20 cellular contexts compared by ENCODE assay signal in genomic region chr3:99678926-99679325, GRCh38.
"Had no signal": no experiment of that assay in that cellular context is flagged by ENCODE, and none has a peak within 500 bp of the region (broad histone marks: within the 10 kb centered on the region; RNA-seq: fewer than 3 reads in every experiment).

No MANE protein-coding gene starts in this region.

- H3K9me3 Mint-ChIP-seq: activated CD4-positive, alpha-beta T cell treated with anti-CD3 and anti-CD28 coated beads, Interleukin-2, amount 10 ng/mL, durations not matched to agents 24 days and 14 days; activated naive CD4-positive, alpha-beta T cell treated with anti-CD3 and anti-CD28 coated beads, Interleukin-2, amount 50 U/mL, for 72 hours; mesothelial cell of epicardium; type B pancreatic cell had no signal

- H3K4me3 ChIP-seq: hepatocyte, SK-N-MC, skin epidermis had no signal

- H3K79me2 ChIP-seq: hepatocyte, parathyroid adenoma had no signal

- ATAC-seq: activated CD8-positive, alpha-beta T cell treated with anti-CD3 and anti-CD28 coated beads, Interleukin-2, amount 10 ng/mL, durations not matched to agents 7 days and 5 days; activated naive CD4-positive, alpha-beta T cell treated with anti-CD3 and anti-CD28 coated beads, Interleukin-2, amount 50 U/mL, for 72 hours had no signal

- DNase-seq: activated CD4-positive, alpha-beta T cell treated with anti-CD3 and anti-CD28 coated beads, Interleukin-2, amount 10 ng/mL, durations not matched to agents 24 days and 14 days; activated CD4-positive, CD25-positive, alpha-beta regulatory T cell; activated CD8-positive, alpha-beta memory T cell treated with anti-CD3 and anti-CD28 coated beads, Interleukin-2, amount 50 U/mL, for 4 hours; activated CD8-positive, alpha-beta T cell treated with anti-CD3 and anti-CD28 coated beads, Interleukin-2, amount 10 ng/mL, durations not matched to agents 7 days and 5 days; activated effector memory CD4-positive, alpha-beta T cell treated with anti-CD3 and anti-CD28 coated beads, Interleukin-2, amount 50 U/mL, for 16 hours; activated T-cell treated with anti-CD3 and anti-CD28 coated beads, Interleukin-2, amount 50 U/mL, for 48 hours; amniotic stem cell; naive B cell; retina; stimulated activated CD4-positive, alpha-beta T cell treated with anti-CD3 and anti-CD28 coated beads, Interleukin-15, amount 100 ng/mL, for 24 hours; stimulated activated CD4-positive, alpha-beta T cell treated with anti-CD3 and anti-CD28 coated beads, Interleukin-4, amount 100 ng/mL, for 1 hour; stimulated activated naive CD4-positive, alpha-beta T cell treated with Interleukin-2 at 50 U/mL for 16 hours had no signal

- H3K9ac ChIP-seq: parathyroid adenoma had no signal

- H3K4me1 ChIP-seq: parathyroid adenoma had no signal

- H3K4me1 Mint-ChIP-seq: activated CD4-positive, alpha-beta T cell treated with anti-CD3 and anti-CD28 coated beads, Interleukin-2, amount 10 ng/mL, durations not matched to agents 24 days and 14 days; brain; naive B cell had no signal

- H3K4me3 Mint-ChIP-seq: activated CD4-positive, alpha-beta T cell treated with anti-CD3 and anti-CD28 coated beads, Interleukin-2, amount 10 ng/mL, durations not matched to agents 24 days and 14 days; activated CD8-positive, alpha-beta T cell treated with anti-CD3 and anti-CD28 coated beads, Interleukin-2, amount 10 ng/mL, durations not matched to agents 7 days and 5 days; brain; mesothelial cell of epicardium; naive B cell; type B pancreatic cell had no signal

- H2AFZ ChIP-seq: hepatocyte, parathyroid adenoma had no signal

- H3K27me3 Mint-ChIP-seq: brain, naive B cell, type B pancreatic cell had no signal

- H3K27me3 ChIP-seq: hepatocyte had no signal

- H3K4me2 ChIP-seq: hepatocyte had no signal

- H3K36me3 Mint-ChIP-seq: activated naive CD4-positive, alpha-beta T cell treated with anti-CD3 and anti-CD28 coated beads, Interleukin-2, amount 50 U/mL, for 72 hours; brain; mesothelial cell of epicardium; naive B cell; type B pancreatic cell had no signal

- H3K27ac Mint-ChIP-seq: activated CD4-positive, alpha-beta T cell treated with anti-CD3 and anti-CD28 coated beads, Interleukin-2, amount 10 ng/mL, durations not matched to agents 24 days and 14 days; activated CD8-positive, alpha-beta T cell treated with anti-CD3 and anti-CD28 coated beads, Interleukin-2, amount 10 ng/mL, durations not matched to agents 7 days and 5 days; activated naive CD4-positive, alpha-beta T cell treated with anti-CD3 and anti-CD28 coated beads, Interleukin-2, amount 50 U/mL, for 72 hours; mesothelial cell of epicardium; naive B cell; type B pancreatic cell had no signal

- H3K27ac ChIP-seq: hepatocyte, parathyroid adenoma, SK-N-MC had no signal
